In the genomic region with DNA sequence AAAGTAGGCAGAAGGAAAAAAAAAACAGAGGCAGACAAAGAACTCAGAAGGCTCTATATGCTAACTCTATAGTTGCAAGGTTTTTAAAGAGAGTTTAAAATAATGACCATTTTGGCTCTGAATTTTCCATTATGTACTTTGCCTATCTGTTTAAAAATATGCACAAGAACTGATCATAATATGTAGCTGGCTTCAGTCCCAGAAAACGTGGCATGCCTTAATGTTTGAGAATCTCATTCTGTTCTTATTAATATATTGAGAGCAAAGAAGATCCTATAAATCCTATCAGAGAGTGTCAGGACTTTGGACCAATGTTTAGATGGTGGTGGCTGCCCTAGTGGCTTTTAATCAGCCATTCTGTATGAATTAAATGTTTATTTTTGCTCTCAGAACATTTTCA, we compare ENCODE assay signal across 1 cellular context.
TF ChIP-seq lines count a peak whose summit lies in the region.

No MANE protein-coding gene starts in this region.

TF ChIP-seq in K562, 482 proteins besides CTCF, POLR2A, EP300 and RAD21 (continued from another document):
- TF ChIP-seq, protein P1, sequence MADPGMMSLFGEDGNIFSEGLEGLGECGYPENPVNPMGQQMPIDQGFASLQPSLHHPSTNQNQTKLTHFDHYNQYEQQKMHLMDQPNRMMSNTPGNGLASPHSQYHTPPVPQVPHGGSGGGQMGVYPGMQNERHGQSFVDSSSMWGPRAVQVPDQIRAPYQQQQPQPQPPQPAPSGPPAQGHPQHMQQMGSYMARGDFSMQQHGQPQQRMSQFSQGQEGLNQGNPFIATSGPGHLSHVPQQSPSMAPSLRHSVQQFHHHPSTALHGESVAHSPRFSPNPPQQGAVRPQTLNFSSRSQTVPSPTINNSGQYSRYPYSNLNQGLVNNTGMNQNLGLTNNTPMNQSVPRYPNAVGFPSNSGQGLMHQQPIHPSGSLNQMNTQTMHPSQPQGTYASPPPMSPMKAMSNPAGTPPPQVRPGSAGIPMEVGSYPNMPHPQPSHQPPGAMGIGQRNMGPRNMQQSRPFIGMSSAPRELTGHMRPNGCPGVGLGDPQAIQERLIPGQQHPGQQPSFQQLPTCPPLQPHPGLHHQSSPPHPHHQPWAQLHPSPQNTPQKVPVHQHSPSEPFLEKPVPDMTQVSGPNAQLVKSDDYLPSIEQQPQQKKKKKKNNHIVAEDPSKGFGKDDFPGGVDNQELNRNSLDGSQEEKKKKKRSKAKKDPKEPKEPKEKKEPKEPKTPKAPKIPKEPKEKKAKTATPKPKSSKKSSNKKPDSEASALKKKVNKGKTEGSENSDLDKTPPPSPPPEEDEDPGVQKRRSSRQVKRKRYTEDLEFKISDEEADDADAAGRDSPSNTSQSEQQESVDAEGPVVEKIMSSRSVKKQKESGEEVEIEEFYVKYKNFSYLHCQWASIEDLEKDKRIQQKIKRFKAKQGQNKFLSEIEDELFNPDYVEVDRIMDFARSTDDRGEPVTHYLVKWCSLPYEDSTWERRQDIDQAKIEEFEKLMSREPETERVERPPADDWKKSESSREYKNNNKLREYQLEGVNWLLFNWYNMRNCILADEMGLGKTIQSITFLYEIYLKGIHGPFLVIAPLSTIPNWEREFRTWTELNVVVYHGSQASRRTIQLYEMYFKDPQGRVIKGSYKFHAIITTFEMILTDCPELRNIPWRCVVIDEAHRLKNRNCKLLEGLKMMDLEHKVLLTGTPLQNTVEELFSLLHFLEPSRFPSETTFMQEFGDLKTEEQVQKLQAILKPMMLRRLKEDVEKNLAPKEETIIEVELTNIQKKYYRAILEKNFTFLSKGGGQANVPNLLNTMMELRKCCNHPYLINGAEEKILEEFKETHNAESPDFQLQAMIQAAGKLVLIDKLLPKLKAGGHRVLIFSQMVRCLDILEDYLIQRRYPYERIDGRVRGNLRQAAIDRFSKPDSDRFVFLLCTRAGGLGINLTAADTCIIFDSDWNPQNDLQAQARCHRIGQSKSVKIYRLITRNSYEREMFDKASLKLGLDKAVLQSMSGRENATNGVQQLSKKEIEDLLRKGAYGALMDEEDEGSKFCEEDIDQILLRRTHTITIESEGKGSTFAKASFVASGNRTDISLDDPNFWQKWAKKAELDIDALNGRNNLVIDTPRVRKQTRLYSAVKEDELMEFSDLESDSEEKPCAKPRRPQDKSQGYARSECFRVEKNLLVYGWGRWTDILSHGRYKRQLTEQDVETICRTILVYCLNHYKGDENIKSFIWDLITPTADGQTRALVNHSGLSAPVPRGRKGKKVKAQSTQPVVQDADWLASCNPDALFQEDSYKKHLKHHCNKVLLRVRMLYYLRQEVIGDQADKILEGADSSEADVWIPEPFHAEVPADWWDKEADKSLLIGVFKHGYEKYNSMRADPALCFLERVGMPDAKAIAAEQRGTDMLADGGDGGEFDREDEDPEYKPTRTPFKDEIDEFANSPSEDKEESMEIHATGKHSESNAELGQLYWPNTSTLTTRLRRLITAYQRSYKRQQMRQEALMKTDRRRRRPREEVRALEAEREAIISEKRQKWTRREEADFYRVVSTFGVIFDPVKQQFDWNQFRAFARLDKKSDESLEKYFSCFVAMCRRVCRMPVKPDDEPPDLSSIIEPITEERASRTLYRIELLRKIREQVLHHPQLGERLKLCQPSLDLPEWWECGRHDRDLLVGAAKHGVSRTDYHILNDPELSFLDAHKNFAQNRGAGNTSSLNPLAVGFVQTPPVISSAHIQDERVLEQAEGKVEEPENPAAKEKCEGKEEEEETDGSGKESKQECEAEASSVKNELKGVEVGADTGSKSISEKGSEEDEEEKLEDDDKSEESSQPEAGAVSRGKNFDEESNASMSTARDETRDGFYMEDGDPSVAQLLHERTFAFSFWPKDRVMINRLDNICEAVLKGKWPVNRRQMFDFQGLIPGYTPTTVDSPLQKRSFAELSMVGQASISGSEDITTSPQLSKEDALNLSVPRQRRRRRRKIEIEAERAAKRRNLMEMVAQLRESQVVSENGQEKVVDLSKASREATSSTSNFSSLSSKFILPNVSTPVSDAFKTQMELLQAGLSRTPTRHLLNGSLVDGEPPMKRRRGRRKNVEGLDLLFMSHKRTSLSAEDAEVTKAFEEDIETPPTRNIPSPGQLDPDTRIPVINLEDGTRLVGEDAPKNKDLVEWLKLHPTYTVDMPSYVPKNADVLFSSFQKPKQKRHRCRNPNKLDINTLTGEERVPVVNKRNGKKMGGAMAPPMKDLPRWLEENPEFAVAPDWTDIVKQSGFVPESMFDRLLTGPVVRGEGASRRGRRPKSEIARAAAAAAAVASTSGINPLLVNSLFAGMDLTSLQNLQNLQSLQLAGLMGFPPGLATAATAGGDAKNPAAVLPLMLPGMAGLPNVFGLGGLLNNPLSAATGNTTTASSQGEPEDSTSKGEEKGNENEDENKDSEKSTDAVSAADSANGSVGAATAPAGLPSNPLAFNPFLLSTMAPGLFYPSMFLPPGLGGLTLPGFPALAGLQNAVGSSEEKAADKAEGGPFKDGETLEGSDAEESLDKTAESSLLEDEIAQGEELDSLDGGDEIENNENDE (IDR thresholded peaks at IDR 0.05; ENCODE audit: low read depth, low read length), result no peak
- no peak for TF ChIP-seq RHOXF2B (CRISPR knock-in tag; conservative IDR thresholded peaks at IDR 0.05)
- TF ChIP-seq PHF21A (IDR thresholded peaks at IDR 0.05; ENCODE audit: borderline replicate concordance, low read depth), result no peak
- no peak for TF ChIP-seq PHB (CRISPR knock-in tag; IDR thresholded peaks at IDR 0.05)
- no peak for TF ChIP-seq RBBP5 (IDR thresholded peaks at IDR 0.05; ENCODE audit: borderline replicate concordance, insufficient read depth, low read length, poor library complexity, severe bottlenecking)
